Comparison of ENCODE assay signal across 14 cellular contexts in genomic region chr15:85955501-85956391, GRCh38.
DNase-seq lines count a peak whose midpoint lies in the region; ATAC-seq, FAIRE-seq and TF ChIP-seq lines count a peak whose summit lies in the region.
"Had no signal": no experiment of that assay in that cellular context is flagged by ENCODE, and none has a peak within 500 bp of the region (broad histone marks: within the 10 kb centered on the region; RNA-seq: fewer than 3 reads in every experiment).

No MANE protein-coding gene starts in this region.

- H2AFZ ChIP-seq in GM12878 (ENCODE audit: control insufficient read depth, low read depth, low read length), result no peak overlapping the region

- TF ChIP-seq RAD21 in GM12878 (IDR thresholded peaks at IDR 0.05; ENCODE audit: insufficient read depth, low read depth, low read length), result no peak

- peaks cover 4% of the 10 kb centered on the region for H3K4me1 Mint-ChIP-seq in activated CD8-positive, alpha-beta T cell treated with anti-CD3 and anti-CD28 coated beads for 36 hours (ENCODE audit: low read depth)
- no peaks in the 10 kb centered on the region for H3K4me1 Mint-ChIP-seq in Caco-2 (ENCODE audit: low read depth, unreplicated experiment)

- H3K36me3 ChIP-seq in GM12878 (ENCODE audit: control insufficient read depth in 2 of 2, insufficient read depth in 2 of 2, low read length in 1 of 2), result no peaks in the 10 kb centered on the region
- no peaks in the 10 kb centered on the region for H3K36me3 ChIP-seq in Caco-2 (ENCODE audit: control insufficient read depth, insufficient read depth, low read length)
- H3K36me3 ChIP-seq: upper lobe of right lung had no signal

- H3K27ac ChIP-seq in GM12878 (ENCODE audit: control insufficient read depth, insufficient read depth), result no peak overlapping the region
- H3K27ac ChIP-seq: upper lobe of right lung had no signal

- SMC1A ChIA-PET in GM12878 (lab: Charles Lee; ENCODE audit: uncharacterized antibody, unreplicated experiment), result no interaction called here

- H3K9me3 ChIP-seq in GM12878 (replicated peaks; ENCODE audit: control insufficient read depth, insufficient read depth, low read length) (no peaks in the 10 kb centered on the region), Caco-2 (no peaks in the 10 kb centered on the region)
- H3K9me3 ChIP-seq: upper lobe of right lung had no signal

- TF ChIP-seq CTCF in GM12878 (IDR thresholded peaks at IDR 0.05 in 2 of 3, conservative IDR thresholded peaks at IDR 0.05 in 1 of 3; ENCODE audit: control insufficient read depth in 2 of 3, extremely low read depth in 1 of 3, insufficient read depth in 1 of 3, low read depth in 3 of 3, low read length in 3 of 3), result no peak
- no peak for TF ChIP-seq CTCF in activated CD8-positive, alpha-beta T cell treated with anti-CD3 and anti-CD28 coated beads for 36 hours (IDR thresholded peaks at IDR 0.05)
- TF ChIP-seq CTCF in Caco-2 (IDR thresholded peaks at IDR 0.05; ENCODE audit: insufficient read depth in 1 of 2, low read depth in 1 of 2, low read length in 1 of 2, severe bottlenecking in 1 of 2, unreplicated experiment in 1 of 2), result no peak

- TF ChIP-seq POLR2A in GM12878 (IDR thresholded peaks at IDR 0.05; ENCODE audit: low read depth, low read length), result no peak

- 25% methylated on average over 3 of the region's 3 CpGs for WGBS in GM12878 (ENCODE audit: insufficient coverage, insufficient replicate concordance, low lambda C conversion rate, missing lambda C conversion rate)

- H3K4me3 ChIP-seq in GM12878, result no peak overlapping the region
- no peak overlapping the region for H3K4me3 ChIP-seq in Caco-2 (ENCODE audit: low read depth, low read length)
- H3K4me3 ChIP-seq: upper lobe of right lung had no signal

- H3K36me3 Mint-ChIP-seq in activated CD8-positive, alpha-beta T cell treated with anti-CD3 and anti-CD28 coated beads for 36 hours (ENCODE audit: low read depth), result no peaks in the 10 kb centered on the region
- H3K36me3 Mint-ChIP-seq in Caco-2 (ENCODE audit: insufficient read depth, unreplicated experiment), result no peaks in the 10 kb centered on the region

- H4K20me1 ChIP-seq in GM12878 (ENCODE audit: control insufficient read depth, insufficient read depth), result no peaks in the 10 kb centered on the region

- intact Hi-C loops in GM12878 (cut with micrococcal nuclease; ENCODE audit: unreplicated experiment), result no loop called here
- intact Hi-C loops in activated CD8-positive, alpha-beta T cell treated with anti-CD3 and anti-CD28 coated beads for 36 hours (cut with micrococcal nuclease), result no loop called here
- intact Hi-C loops in Caco-2 (cut with micrococcal nuclease; ENCODE audit: unreplicated experiment), result no loop called here

- FAIRE-seq in GM12878 (lab: Jason Lieb, UNC), result peak; percentile 66

- in situ Hi-C loops in GM12878 (cut with MboI), result no loop called here

- no peak overlapping the region for H3K4me3 Mint-ChIP-seq in activated CD8-positive, alpha-beta T cell treated with anti-CD3 and anti-CD28 coated beads for 36 hours
- no peak overlapping the region for H3K4me3 Mint-ChIP-seq in Caco-2 (ENCODE audit: unreplicated experiment)
- H3K4me3 Mint-ChIP-seq: activated CD4-positive, alpha-beta T cell treated with anti-CD3 and anti-CD28 coated beads, Interleukin-2, amount 10 ng/mL, durations not matched to agents 7 days and 5 days had no signal

- DNase-seq in GM12878 (ENCODE audit: low read depth, low spot score) (peak; percentile 27), glomerular visceral epithelial cell (ENCODE audit: extremely low spot score) (no peak), KG1 (lab: John Stamatoyannopoulos, UW) (no peak), Caco-2 (no peak)
- no peak for DNase-seq in activated CD8-positive, alpha-beta T cell treated with anti-CD3 and anti-CD28 coated beads for 36 hours
- DNase-seq: activated CD4-positive, alpha-beta T cell treated with anti-CD3 and anti-CD28 coated beads, Interleukin-2, amount 10 ng/mL, durations not matched to agents 7 days and 5 days; HCEC 1CT; NCI-H1417; nucleus accumbens; stimulated activated CD4-positive, alpha-beta T cell treated with anti-CD3 and anti-CD28 coated beads, Interleukin-4, amount 100 ng/mL, for 4 hours; upper lobe of right lung had no signal

- H3K4me1 ChIP-seq in GM12878 (ENCODE audit: control insufficient read depth, insufficient read depth, low read length) (peaks cover 15% of the 10 kb centered on the region; the same call in 1 of the 2 replicates), Caco-2 (no peaks in the 10 kb centered on the region)
- H3K4me1 ChIP-seq: upper lobe of right lung had no signal

- no peaks in the 10 kb centered on the region for H3K79me2 ChIP-seq in GM12878 (ENCODE audit: control insufficient read depth, insufficient read depth, low read length)

- H3K27me3 ChIP-seq in GM12878 (replicated peaks in 1 of 2; ENCODE audit: control insufficient read depth in 2 of 2, insufficient read depth in 2 of 2, low read length in 1 of 2) (no peaks in the 10 kb centered on the region; a peak in 1 of 4 replicates), Caco-2 (replicated peaks; ENCODE audit: control insufficient read depth, insufficient read depth, low read length) (no peaks in the 10 kb centered on the region)
- H3K27me3 ChIP-seq: upper lobe of right lung had no signal

- CTCF ChIA-PET in GM12878 (lab: Yijun Ruan, JAX) (no interaction called here), Caco-2 (lab: Charles Lee) (no interaction called here)
- CTCF ChIA-PET in activated CD8-positive, alpha-beta T cell treated with anti-CD3 and anti-CD28 coated beads for 36 hours (lab: Charles Lee), result interaction anchor here (1.5 kb wide), 1 partner anchor 97 kb away, joined by 5 read pairs; no protein-coding TSS in a partner anchor

- no peak overlapping the region for H3K9ac ChIP-seq in GM12878 (ENCODE audit: control insufficient read depth, insufficient read depth, low read length)

- no peak for TF ChIP-seq EP300 in GM12878 (IDR thresholded peaks at IDR 0.05; ENCODE audit: borderline replicate concordance in 1 of 2, control insufficient read depth in 1 of 2, low read depth in 2 of 2, low read length in 2 of 2)

- H3K27ac Mint-ChIP-seq in activated CD8-positive, alpha-beta T cell treated with anti-CD3 and anti-CD28 coated beads for 36 hours, result no peak overlapping the region
- H3K27ac Mint-ChIP-seq in Caco-2 (ENCODE audit: unreplicated experiment), result no peak overlapping the region
- H3K27ac Mint-ChIP-seq: activated CD4-positive, alpha-beta T cell treated with anti-CD3 and anti-CD28 coated beads, Interleukin-2, amount 10 ng/mL, durations not matched to agents 7 days and 5 days had no signal

- RAD21 ChIA-PET in GM12878 (lab: Charles Lee; ENCODE audit: unreplicated experiment), result no interaction called here

- POLR2A ChIA-PET in GM12878 (lab: Charles Lee) (no interaction called here), Caco-2 (lab: Charles Lee) (no interaction called here)
- POLR2A ChIA-PET in activated CD8-positive, alpha-beta T cell treated with anti-CD3 and anti-CD28 coated beads for 36 hours (lab: Charles Lee), result interaction anchor here (0.6 kb wide), 1 partner anchor 17 kb away, joined by 3 read pairs; no protein-coding TSS in a partner anchor

- peak; percentile 89 for ATAC-seq in GM18861 (IDR thresholded peaks at IDR 0.05; ENCODE audit: unreplicated experiment)
- peak; percentile 94 for ATAC-seq in GM21528 (IDR thresholded peaks at IDR 0.05; ENCODE audit: low FRiP score, unreplicated experiment)
- peak; percentile 82 for ATAC-seq in HG03108 (IDR thresholded peaks at IDR 0.05; ENCODE audit: unreplicated experiment)
- peak; percentile 84 for ATAC-seq in GM12878
- ATAC-seq in activated CD8-positive, alpha-beta T cell treated with anti-CD3 and anti-CD28 coated beads for 36 hours, result no peak
- ATAC-seq: upper lobe of right lung had no signal

- peaks cover 4% of the 10 kb centered on the region for H3K9me3 Mint-ChIP-seq in activated CD8-positive, alpha-beta T cell treated with anti-CD3 and anti-CD28 coated beads for 36 hours
- H3K9me3 Mint-ChIP-seq in Caco-2 (ENCODE audit: unreplicated experiment), result peaks cover 11% of the 10 kb centered on the region
- H3K9me3 Mint-ChIP-seq: activated CD4-positive, alpha-beta T cell treated with anti-CD3 and anti-CD28 coated beads, Interleukin-2, amount 10 ng/mL, durations not matched to agents 7 days and 5 days had no signal

- H3K27me3 Mint-ChIP-seq in activated CD8-positive, alpha-beta T cell treated with anti-CD3 and anti-CD28 coated beads for 36 hours, result peaks cover 4% of the 10 kb centered on the region
- peaks cover 5% of the 10 kb centered on the region for H3K27me3 Mint-ChIP-seq in Caco-2 (ENCODE audit: insufficient read depth, unreplicated experiment)

- peak overlapping the region; percentile 75 for H3K4me2 ChIP-seq in GM12878 (ENCODE audit: control insufficient read depth, insufficient read depth)

- BruUV-seq in GM12878 (replicated peaks; lab: Mats Ljungman, UMichigan) (no TSS peak), Caco-2 (replicated peaks; lab: Mats Ljungman, UMichigan) (no TSS peak)

TF ChIP-seq in GM12878, 131 proteins besides CTCF, POLR2A, EP300 and RAD21 (continues in another document):
- TF ChIP-seq RUNX3 (IDR thresholded peaks at IDR 0.05; ENCODE audit: low read length) (0 out of 2 replicates have a peak, but pooled peaks have one; percentile 6), SUPT20H (IDR thresholded peaks at IDR 0.05; ENCODE audit: borderline replicate concordance, control insufficient read depth, low read depth, low read length) (no peak), E4F1 (IDR thresholded peaks at IDR 0.05; ENCODE audit: borderline replicate concordance, partially characterized antibody) (no peak), KDM1A (IDR thresholded peaks at IDR 0.05; ENCODE audit: borderline replicate concordance) (no peak)
